Comparison of ENCODE assay signal across 25 cellular contexts in the genomic region with DNA sequence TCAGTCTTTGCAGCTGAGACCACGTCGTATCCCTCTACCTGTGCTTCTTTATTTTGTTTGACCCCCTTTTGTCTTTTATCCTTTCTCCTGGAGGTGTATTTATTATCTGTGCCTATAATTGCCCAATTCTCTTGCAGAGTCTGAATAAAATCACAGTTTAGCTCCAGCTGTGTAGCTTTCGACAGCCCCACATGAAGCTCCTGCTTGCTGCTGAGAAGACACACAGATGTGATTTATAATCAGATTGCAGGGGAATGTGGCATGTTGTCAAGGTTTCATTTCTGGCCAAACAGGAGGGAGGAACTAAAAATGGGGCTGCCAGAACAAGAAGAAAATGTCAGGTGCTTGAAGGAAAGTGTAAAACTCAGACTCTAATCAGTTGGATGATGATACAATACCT.
"Had no signal": no experiment of that assay in that cellular context is flagged by ENCODE, and none has a peak within 500 bp of the region (broad histone marks: within the 10 kb centered on the region; RNA-seq: fewer than 3 reads in every experiment).

No MANE protein-coding gene starts in this region.

- H3K4me3 Mint-ChIP-seq: activated CD4-positive, alpha-beta memory T cell treated with anti-CD3 and anti-CD28 coated beads, Interleukin-2, amount 10 ng/mL, durations not matched to agents 7 days and 5 days; activated CD4-positive, alpha-beta T cell treated with anti-CD3 and anti-CD28 coated beads, Interleukin-2, amount 10 ng/mL, durations not matched to agents 24 days and 14 days; activated naive CD4-positive, alpha-beta T cell treated with anti-CD3 and anti-CD28 coated beads, Interleukin-2, amount 10 ng/mL, durations not matched to agents 7 days and 5 days; activated T-cell treated with anti-CD3 and anti-CD28 coated beads, Interleukin-2, amount 50 U/mL, for 72 hours; brain; dendritic cell treated with granulocyte-macrophage colony-stimulating factor and Interleukin-4, amounts not matched to agents 40 ng/mL and 50 ng/mL, for 4 days; naive B cell; neural crest cell; stimulated activated effector memory CD8-positive, alpha-beta T cell treated with anti-CD3 and anti-CD28 coated beads, Interleukin-12 subunit alpha, Interleukin-12 subunit beta, amount 100 ng/mL, for 72 hours; stimulated activated naive CD8-positive, alpha-beta T cell treated with anti-CD3 and anti-CD28 coated beads, Interleukin-15, amount 100 ng/mL, for 72 hours had no signal

- ATAC-seq: activated T-cell treated with anti-CD3 and anti-CD28 coated beads, Interleukin-2, amount 50 U/mL, for 72 hours; heart right ventricle; left lung; sciatic nerve; stimulated activated effector memory CD8-positive, alpha-beta T cell treated with anti-CD3 and anti-CD28 coated beads, Interleukin-12 subunit alpha, Interleukin-12 subunit beta, amount 100 ng/mL, for 72 hours; stimulated activated naive CD8-positive, alpha-beta T cell treated with anti-CD3 and anti-CD28 coated beads, Interleukin-15, amount 100 ng/mL, for 72 hours had no signal

- DNase-seq: activated CD4-positive, alpha-beta memory T cell treated with anti-CD3 and anti-CD28 coated beads, Interleukin-2, amount 10 ng/mL, durations not matched to agents 7 days and 5 days; activated CD4-positive, alpha-beta T cell treated with anti-CD3 and anti-CD28 coated beads, Interleukin-2, amount 10 ng/mL, durations not matched to agents 24 days and 14 days; activated effector memory CD4-positive, alpha-beta T cell treated with anti-CD3 and anti-CD28 coated beads, Interleukin-2, amount 50 U/mL, for 16 hours; activated naive CD4-positive, alpha-beta T cell treated with anti-CD3 and anti-CD28 coated beads, Interleukin-2, amount 10 ng/mL, durations not matched to agents 7 days and 5 days; activated T-cell treated with anti-CD3 and anti-CD28 coated beads, Interleukin-2, amount 50 U/mL, for 72 hours; amygdala; effector CD4-positive, alpha-beta T cell; erythroblast; foreskin fibroblast; heart right ventricle; left lung; naive B cell; occipital lobe; small intestine; stimulated activated CD4-positive, alpha-beta T cell treated with anti-CD3 and anti-CD28 coated beads, Interleukin-2, amount 100 ng/mL, for 24 hours; stimulated activated naive CD8-positive, alpha-beta T cell treated with anti-CD3 and anti-CD28 coated beads, Interleukin-15, amount 100 ng/mL, for 72 hours had no signal

- H3K4me1 ChIP-seq: heart right ventricle, left lung, suprapubic skin, tibial nerve had no signal

- H3K36me3 Mint-ChIP-seq: activated naive CD4-positive, alpha-beta T cell treated with anti-CD3 and anti-CD28 coated beads, Interleukin-2, amount 10 ng/mL, durations not matched to agents 7 days and 5 days; brain; naive B cell; stimulated activated effector memory CD8-positive, alpha-beta T cell treated with anti-CD3 and anti-CD28 coated beads, Interleukin-12 subunit alpha, Interleukin-12 subunit beta, amount 100 ng/mL, for 72 hours had no signal

- H3K27me3 ChIP-seq: left lung, suprapubic skin, tibial nerve, uterus had no signal

- H3K36me3 ChIP-seq: heart right ventricle, left lung, suprapubic skin, tibial nerve, uterus had no signal

- H3K9me3 Mint-ChIP-seq: activated CD4-positive, alpha-beta memory T cell treated with anti-CD3 and anti-CD28 coated beads, Interleukin-2, amount 10 ng/mL, durations not matched to agents 7 days and 5 days; activated CD4-positive, alpha-beta T cell treated with anti-CD3 and anti-CD28 coated beads, Interleukin-2, amount 10 ng/mL, durations not matched to agents 24 days and 14 days; activated naive CD4-positive, alpha-beta T cell treated with anti-CD3 and anti-CD28 coated beads, Interleukin-2, amount 10 ng/mL, durations not matched to agents 7 days and 5 days; activated T-cell treated with anti-CD3 and anti-CD28 coated beads, Interleukin-2, amount 50 U/mL, for 72 hours; brain; dendritic cell treated with granulocyte-macrophage colony-stimulating factor and Interleukin-4, amounts not matched to agents 40 ng/mL and 50 ng/mL, for 4 days; naive B cell; neural crest cell; stimulated activated naive CD8-positive, alpha-beta T cell treated with anti-CD3 and anti-CD28 coated beads, Interleukin-15, amount 100 ng/mL, for 72 hours had no signal

- H3K4me1 Mint-ChIP-seq: stimulated activated effector memory CD8-positive, alpha-beta T cell treated with anti-CD3 and anti-CD28 coated beads, Interleukin-12 subunit alpha, Interleukin-12 subunit beta, amount 100 ng/mL, for 72 hours had no signal

- H3K4me3 ChIP-seq: heart right ventricle, left lung, lung, suprapubic skin, tibial nerve, uterus had no signal

- H3K27ac Mint-ChIP-seq: activated CD4-positive, alpha-beta memory T cell treated with anti-CD3 and anti-CD28 coated beads, Interleukin-2, amount 10 ng/mL, durations not matched to agents 7 days and 5 days; activated CD4-positive, alpha-beta T cell treated with anti-CD3 and anti-CD28 coated beads, Interleukin-2, amount 10 ng/mL, durations not matched to agents 24 days and 14 days; activated naive CD4-positive, alpha-beta T cell treated with anti-CD3 and anti-CD28 coated beads, Interleukin-2, amount 10 ng/mL, durations not matched to agents 7 days and 5 days; activated T-cell treated with anti-CD3 and anti-CD28 coated beads, Interleukin-2, amount 50 U/mL, for 72 hours; brain; dendritic cell treated with granulocyte-macrophage colony-stimulating factor and Interleukin-4, amounts not matched to agents 40 ng/mL and 50 ng/mL, for 4 days; naive B cell; stimulated activated effector memory CD8-positive, alpha-beta T cell treated with anti-CD3 and anti-CD28 coated beads, Interleukin-12 subunit alpha, Interleukin-12 subunit beta, amount 100 ng/mL, for 72 hours; stimulated activated naive CD8-positive, alpha-beta T cell treated with anti-CD3 and anti-CD28 coated beads, Interleukin-15, amount 100 ng/mL, for 72 hours had no signal

- H3K9me3 ChIP-seq: heart right ventricle, left lung, suprapubic skin, tibial nerve, uterus had no signal

- H3K27ac ChIP-seq: heart right ventricle, left lung, suprapubic skin, tibial nerve, uterus had no signal

- H3K27me3 Mint-ChIP-seq: dendritic cell treated with granulocyte-macrophage colony-stimulating factor and Interleukin-4, amounts not matched to agents 40 ng/mL and 50 ng/mL, for 4 days had no signal
